In genomic region chr12:19915392-19916192, GRCh38 we compare ENCODE assay signal across 8 cellular contexts.
DNase-seq lines count a peak whose midpoint lies in the region; ATAC-seq lines count a peak whose summit lies in the region.

No MANE protein-coding gene starts in this region.

- DNase-seq in COR-L47 (lab: John Stamatoyannopoulos, UW), result peak; percentile 60
- DNase-seq in RKO (ENCODE audit: low spot score), result peak; percentile 47
- peak; percentile 52 for DNase-seq in foreskin melanocyte
- DNase-seq in putamen (ENCODE audit: low spot score), result peak; percentile 22
- no peak for DNase-seq in stimulated activated CD4-positive, alpha-beta T cell treated with anti-CD3 and anti-CD28 coated beads, Interleukin-4, amount 100 ng/mL, for 1 hour
- no peak for DNase-seq in activated CD4-positive, CD25-positive, alpha-beta regulatory T cell treated with anti-CD3 and anti-CD28 coated beads, Interleukin-2, amount 50 U/mL, for 72 hours
- DNase-seq in NCI-H226, result no peak

- ATAC-seq in HG03565 (IDR thresholded peaks at IDR 0.05; ENCODE audit: unreplicated experiment), result peak; percentile 43

Comparison
In these comparisons a context has a peak if more than half of its experiments do, and no peak if none do; other contexts are left out.
1. DNase-seq: peak in COR-L47 (single experiment), RKO (single experiment), foreskin melanocyte (single experiment) and putamen (single experiment); none in stimulated activated CD4-positive, alpha-beta T cell treated with anti-CD3 and anti-CD28 coated beads, Interleukin-4, amount 100 ng/mL, for 1 hour (single experiment), activated CD4-positive, CD25-positive, alpha-beta regulatory T cell treated with anti-CD3 and anti-CD28 coated beads, Interleukin-2, amount 50 U/mL, for 72 hours (single experiment) and NCI-H226 (single experiment).